In genomic region chr1:112257043-112257835, GRCh38 we compare ENCODE assay signal across 27 cellular contexts.
"Had no signal": no experiment of that assay in that cellular context is flagged by ENCODE, and none has a peak within 500 bp of the region (broad histone marks: within the 10 kb centered on the region; RNA-seq: fewer than 3 reads in every experiment).

No MANE protein-coding gene starts in this region.

- H3K36me3 Mint-ChIP-seq: activated CD4-positive, alpha-beta memory T cell treated with anti-CD3 and anti-CD28 coated beads for 36 hours; activated naive CD4-positive, alpha-beta T cell treated with anti-CD3 and anti-CD28 coated beads, Interleukin-2, amount 10 ng/mL, durations not matched to agents 7 days and 5 days; activated naive CD8-positive, alpha-beta T cell treated with anti-CD3 and anti-CD28 coated beads, Interleukin-2, amount 10 ng/mL, durations not matched to agents 7 days and 5 days; stimulated activated effector memory CD8-positive, alpha-beta T cell treated with anti-CD3 and anti-CD28 coated beads, Interleukin-12 subunit alpha, Interleukin-12 subunit beta, amount 100 ng/mL, for 72 hours had no signal

- H3K9me3 ChIP-seq: ascending aorta, mucosa of descending colon, thoracic aorta, vagina had no signal

- H3K27me3 ChIP-seq: ascending aorta, brain microvascular endothelial cell, vagina had no signal

- FAIRE-seq: frontal cortex, islet of Langerhans, small intestine had no signal

- DNase-seq: activated CD4-positive, alpha-beta memory T cell treated with anti-CD3 and anti-CD28 coated beads for 36 hours; activated CD4-positive, alpha-beta T cell treated with anti-CD3 and anti-CD28 coated beads, Interleukin-2, amount 10 ng/mL, durations not matched to agents 24 days and 14 days; activated CD4-positive, CD25-positive, alpha-beta regulatory T cell treated with anti-CD3 and anti-CD28 coated beads, Interleukin-2, amount 50 U/mL, for 72 hours; activated CD8-positive, alpha-beta memory T cell treated with anti-CD3 and anti-CD28 coated beads, Interleukin-2, amount 50 U/mL, for 48 hours; activated gamma-delta T cell; activated naive CD4-positive, alpha-beta T cell treated with anti-CD3 and anti-CD28 coated beads, Interleukin-2, amount 10 ng/mL, durations not matched to agents 7 days and 5 days; activated naive CD8-positive, alpha-beta T cell treated with anti-CD3 and anti-CD28 coated beads, Interleukin-2, amount 10 ng/mL, durations not matched to agents 7 days and 5 days; activated T-cell treated with anti-CD3 and anti-CD28 coated beads, Interleukin-2, amount 50 U/mL, for 24 hours; brain microvascular endothelial cell; endodermal cell; left colon; mesenchymal stem cell; mucosa of descending colon; small intestine; stimulated activated CD4-positive, alpha-beta T cell treated with anti-CD3 and anti-CD28 coated beads, Interleukin-4, amount 100 ng/mL, for 24 hours; T-helper 17 cell; T1000; trophoblast cell had no signal

- H3K4me1 Mint-ChIP-seq: activated CD4-positive, alpha-beta T cell treated with anti-CD3 and anti-CD28 coated beads, Interleukin-2, amount 10 ng/mL, durations not matched to agents 24 days and 14 days; activated naive CD4-positive, alpha-beta T cell treated with anti-CD3 and anti-CD28 coated beads, Interleukin-2, amount 10 ng/mL, durations not matched to agents 7 days and 5 days; activated naive CD8-positive, alpha-beta T cell treated with anti-CD3 and anti-CD28 coated beads, Interleukin-2, amount 10 ng/mL, durations not matched to agents 7 days and 5 days; stimulated activated effector memory CD8-positive, alpha-beta T cell treated with anti-CD3 and anti-CD28 coated beads, Interleukin-12 subunit alpha, Interleukin-12 subunit beta, amount 100 ng/mL, for 72 hours; T-helper 17 cell had no signal

- H3K27ac Mint-ChIP-seq: activated CD4-positive, alpha-beta memory T cell treated with anti-CD3 and anti-CD28 coated beads for 36 hours; activated CD4-positive, alpha-beta T cell treated with anti-CD3 and anti-CD28 coated beads, Interleukin-2, amount 10 ng/mL, durations not matched to agents 24 days and 14 days; activated naive CD4-positive, alpha-beta T cell treated with anti-CD3 and anti-CD28 coated beads, Interleukin-2, amount 10 ng/mL, durations not matched to agents 7 days and 5 days; activated naive CD8-positive, alpha-beta T cell treated with anti-CD3 and anti-CD28 coated beads, Interleukin-2, amount 10 ng/mL, durations not matched to agents 7 days and 5 days; activated T-cell treated with anti-CD3 and anti-CD28 coated beads, Interleukin-2, amount 50 U/mL, for 24 hours; endodermal cell; progenitor cell of endocrine pancreas; stimulated activated effector memory CD8-positive, alpha-beta T cell treated with anti-CD3 and anti-CD28 coated beads, Interleukin-12 subunit alpha, Interleukin-12 subunit beta, amount 100 ng/mL, for 72 hours; stimulated activated naive CD8-positive, alpha-beta T cell treated with anti-CD3 and anti-CD28 coated beads, Interleukin-15, Interleukin-2, amounts not matched to agents 100 ng/mL and 50 ng/mL, for 24 hours; T-helper 17 cell had no signal

- H3K27ac ChIP-seq: ascending aorta, brain microvascular endothelial cell, thoracic aorta, vagina had no signal

- H3K9me3 Mint-ChIP-seq: activated CD4-positive, alpha-beta memory T cell treated with anti-CD3 and anti-CD28 coated beads for 36 hours; activated CD4-positive, alpha-beta T cell treated with anti-CD3 and anti-CD28 coated beads, Interleukin-2, amount 10 ng/mL, durations not matched to agents 24 days and 14 days; activated naive CD4-positive, alpha-beta T cell treated with anti-CD3 and anti-CD28 coated beads, Interleukin-2, amount 10 ng/mL, durations not matched to agents 7 days and 5 days; activated naive CD8-positive, alpha-beta T cell treated with anti-CD3 and anti-CD28 coated beads, Interleukin-2, amount 10 ng/mL, durations not matched to agents 7 days and 5 days; activated T-cell treated with anti-CD3 and anti-CD28 coated beads, Interleukin-2, amount 50 U/mL, for 24 hours; endodermal cell; nephron; stimulated activated effector memory CD8-positive, alpha-beta T cell treated with anti-CD3 and anti-CD28 coated beads, Interleukin-12 subunit alpha, Interleukin-12 subunit beta, amount 100 ng/mL, for 72 hours; stimulated activated naive CD8-positive, alpha-beta T cell treated with anti-CD3 and anti-CD28 coated beads, Interleukin-15, Interleukin-2, amounts not matched to agents 100 ng/mL and 50 ng/mL, for 24 hours had no signal

- H3K4me1 ChIP-seq: ascending aorta had no signal

- H3K4me3 ChIP-seq: ascending aorta, mucosa of descending colon, thoracic aorta, vagina had no signal

- H3K4me3 Mint-ChIP-seq: activated CD4-positive, alpha-beta memory T cell treated with anti-CD3 and anti-CD28 coated beads for 36 hours; activated CD4-positive, alpha-beta T cell treated with anti-CD3 and anti-CD28 coated beads, Interleukin-2, amount 10 ng/mL, durations not matched to agents 24 days and 14 days; activated naive CD4-positive, alpha-beta T cell treated with anti-CD3 and anti-CD28 coated beads, Interleukin-2, amount 10 ng/mL, durations not matched to agents 7 days and 5 days; activated naive CD8-positive, alpha-beta T cell treated with anti-CD3 and anti-CD28 coated beads, Interleukin-2, amount 10 ng/mL, durations not matched to agents 7 days and 5 days; activated T-cell treated with anti-CD3 and anti-CD28 coated beads, Interleukin-2, amount 50 U/mL, for 24 hours; endodermal cell; nephron; stimulated activated effector memory CD8-positive, alpha-beta T cell treated with anti-CD3 and anti-CD28 coated beads, Interleukin-12 subunit alpha, Interleukin-12 subunit beta, amount 100 ng/mL, for 72 hours; stimulated activated naive CD8-positive, alpha-beta T cell treated with anti-CD3 and anti-CD28 coated beads, Interleukin-15, Interleukin-2, amounts not matched to agents 100 ng/mL and 50 ng/mL, for 24 hours; T-helper 17 cell had no signal

- H3K36me3 ChIP-seq: ascending aorta, brain microvascular endothelial cell, thoracic aorta, vagina had no signal
